9 cellular contexts compared by ENCODE assay signal in the genomic region with DNA sequence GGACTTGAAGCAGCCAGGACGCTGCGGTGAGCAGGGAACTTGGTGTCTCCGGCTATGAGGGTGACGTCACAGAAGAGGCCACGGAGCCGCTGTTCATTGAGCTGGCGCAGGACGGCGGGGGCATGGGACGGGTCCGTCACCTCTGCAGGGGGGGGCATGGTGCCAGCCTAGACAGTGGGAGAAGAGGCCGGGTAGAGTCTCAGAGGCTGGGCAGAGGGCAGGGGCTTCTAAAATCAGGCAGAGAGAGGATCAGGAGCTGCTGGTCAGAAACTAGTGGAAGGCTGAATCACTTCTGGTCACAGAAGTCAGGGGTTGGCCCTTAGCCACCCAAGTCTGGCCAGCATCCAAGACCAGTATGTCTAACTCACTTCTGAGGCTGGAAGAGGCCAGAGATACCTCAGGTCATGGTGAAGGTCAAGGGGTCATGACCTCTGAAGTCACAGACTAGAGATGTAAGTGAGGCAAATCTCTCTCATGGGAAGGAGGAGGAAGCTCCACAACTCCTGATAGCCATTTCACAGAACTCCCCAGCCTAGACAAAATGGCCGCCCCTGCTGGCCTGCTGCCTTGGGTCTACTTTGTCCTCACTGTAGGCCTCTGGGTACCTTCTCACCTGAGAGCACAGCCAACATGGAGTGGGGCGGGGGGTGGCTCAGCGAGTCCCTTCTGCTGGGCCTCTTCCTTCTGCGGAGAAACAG. TPM values are rescaled to one million over a fixed set of nuclear protein-coding genes. Genes with fewer than 3 reads are reported as not detected.
A peak's percentile ranks its signal among the peaks of the same experiment; 100 is the strongest.
DNase-seq lines count a peak whose midpoint lies in the region; ATAC-seq and TF ChIP-seq lines count a peak whose summit lies in the region.
"Had no signal": no experiment of that assay in that cellular context is flagged by ENCODE, and none has a peak within 500 bp of the region (broad histone marks: within the 10 kb centered on the region; RNA-seq: fewer than 3 reads in every experiment).

No MANE protein-coding gene starts in this region.

- no peak for TF ChIP-seq CTCF in lung (IDR thresholded peaks at IDR 0.05; ENCODE audit: control extremely low read depth, extremely low read depth)

- no peak overlapping the region for H3K4me3 ChIP-seq in lung

- peak overlapping the region; percentile 59 to 82 for H3K27ac ChIP-seq in lung (ENCODE audit: low read depth in 1 of 2, low read length in 1 of 2)

- H3K4me1 ChIP-seq in lung (ENCODE audit: control insufficient read depth in 2 of 2, insufficient read depth in 2 of 2, low read length in 2 of 2): peaks cover 4 to 13% of the 10 kb centered on the region in 2 donors

- CTCF ChIA-PET in activated CD8-positive, alpha-beta memory T cell treated with anti-CD3 and anti-CD28 coated beads, Interleukin-2, amount 10 ng/mL, durations not matched to agents 7 days and 5 days (lab: Charles Lee): interaction anchor here (1.0 to 1.3 kb wide), 3 partner anchors 10 to 48 kb away, joined by 3 to 4 read pairs (median 4); no protein-coding TSS in a partner anchor

- peaks cover 2% of the 10 kb centered on the region for H3K36me3 Mint-ChIP-seq in activated CD8-positive, alpha-beta memory T cell treated with anti-CD3 and anti-CD28 coated beads, Interleukin-2, amount 10 ng/mL, durations not matched to agents 7 days and 5 days
- peaks cover 25% of the 10 kb centered on the region for H3K36me3 Mint-ChIP-seq in central memory CD8-positive, alpha-beta T cell (ENCODE audit: insufficient read depth)

- H3K4me3 Mint-ChIP-seq in activated CD8-positive, alpha-beta memory T cell treated with anti-CD3 and anti-CD28 coated beads, Interleukin-2, amount 10 ng/mL, durations not matched to agents 7 days and 5 days: no peak overlapping the region
- no peak overlapping the region for H3K4me3 Mint-ChIP-seq in central memory CD8-positive, alpha-beta T cell

- H3K27me3 ChIP-seq in lung (ENCODE audit: control insufficient read depth, insufficient read depth): no peaks in the 10 kb centered on the region

- WGBS in lung, 2 donors: 58 to 67% methylated on average over 16 of the region's 16 CpGs

- peaks cover 13 to 40% of the 10 kb centered on the region in 2 donors for H3K36me3 ChIP-seq in lung (ENCODE audit: control insufficient read depth in 2 of 2, insufficient read depth in 2 of 2, low read length in 2 of 2)

- H3K9me3 ChIP-seq in lung (ENCODE audit: control insufficient read depth in 2 of 2, insufficient read depth in 1 of 2, low read length in 1 of 2): no peaks in the 10 kb centered on the region

- ATAC-seq in activated CD8-positive, alpha-beta memory T cell treated with anti-CD3 and anti-CD28 coated beads, Interleukin-2, amount 10 ng/mL, durations not matched to agents 7 days and 5 days: no peak
- ATAC-seq in central memory CD8-positive, alpha-beta T cell (replicated peaks; ENCODE audit: extremely low read depth, poor library complexity, severe bottlenecking): no peak
- ATAC-seq in lung (ENCODE audit: insufficient read depth, low FRiP score) (no peak), HG03460 (IDR thresholded peaks at IDR 0.05; ENCODE audit: unreplicated experiment) (no peak), GM21367 (IDR thresholded peaks at IDR 0.05; ENCODE audit: unreplicated experiment) (no peak)

- no peaks in the 10 kb centered on the region for H3K27me3 Mint-ChIP-seq in activated CD8-positive, alpha-beta memory T cell treated with anti-CD3 and anti-CD28 coated beads, Interleukin-2, amount 10 ng/mL, durations not matched to agents 7 days and 5 days
- H3K27me3 Mint-ChIP-seq in central memory CD8-positive, alpha-beta T cell: no peaks in the 10 kb centered on the region

- no peaks in the 10 kb centered on the region for H3K9me3 Mint-ChIP-seq in activated CD8-positive, alpha-beta memory T cell treated with anti-CD3 and anti-CD28 coated beads, Interleukin-2, amount 10 ng/mL, durations not matched to agents 7 days and 5 days (ENCODE audit: low read depth)
- H3K9me3 Mint-ChIP-seq in central memory CD8-positive, alpha-beta T cell: no peaks in the 10 kb centered on the region

- H3K4me1 Mint-ChIP-seq in activated CD8-positive, alpha-beta memory T cell treated with anti-CD3 and anti-CD28 coated beads, Interleukin-2, amount 10 ng/mL, durations not matched to agents 7 days and 5 days: peaks cover 7% of the 10 kb centered on the region
- H3K4me1 Mint-ChIP-seq in central memory CD8-positive, alpha-beta T cell: peaks cover 23% of the 10 kb centered on the region

- peak overlapping the region; percentile 49 for H3K27ac Mint-ChIP-seq in activated CD8-positive, alpha-beta memory T cell treated with anti-CD3 and anti-CD28 coated beads, Interleukin-2, amount 10 ng/mL, durations not matched to agents 7 days and 5 days
- peak overlapping the region; percentile 61 for H3K27ac Mint-ChIP-seq in central memory CD8-positive, alpha-beta T cell (ENCODE audit: low read depth)

- no peak for DNase-seq in activated CD8-positive, alpha-beta memory T cell treated with anti-CD3 and anti-CD28 coated beads, Interleukin-2, amount 10 ng/mL, durations not matched to agents 7 days and 5 days
- DNase-seq in activated CD8-positive, alpha-beta memory T cell treated with anti-CD3 and anti-CD28 coated beads, Interleukin-2, amount 50 U/mL, for 48 hours: no peak
- DNase-seq in central memory CD8-positive, alpha-beta T cell (ENCODE audit: low spot score in 2 of 2): no peak
- DNase-seq in lung (ENCODE audit: low spot score): peak; percentile 71
- DNase-seq in ureter (ENCODE audit: low spot score): peak; percentile 68
- DNase-seq in retina: no peak

RNA-seq across cellular contexts. Expression of gene ZBTB4, which starts 12.6 kb away (rescaled TPM):
- 10 to 100 TPM; 24.5 to 27.7 TPM for total RNA-seq in activated CD8-positive, alpha-beta memory T cell treated with anti-CD3 and anti-CD28 coated beads, Interleukin-2, amount 10 ng/mL, durations not matched to agents 7 days and 5 days
- total RNA-seq in lung: 10 to 100 TPM; 40.4 to 56.4 TPM
- polyA plus RNA-seq in lung: 10 to 100 TPM; 20.1 to 26.5 TPM
- total RNA-seq in ureter: 65.5 TPM

RNA-seq across cellular contexts. Expression of gene SLC35G6, which starts 14.5 kb away (rescaled TPM):
- total RNA-seq in activated CD8-positive, alpha-beta memory T cell treated with anti-CD3 and anti-CD28 coated beads, Interleukin-2, amount 10 ng/mL, durations not matched to agents 7 days and 5 days: not detected
- not detected for total RNA-seq in lung
- polyA plus RNA-seq in lung: not detected
- not detected for total RNA-seq in ureter
- total RNA-seq: dermis microvascular lymphatic vessel endothelial cell had no signal

RNA-seq across cellular contexts. Expression of gene POLR2A, which starts 17.4 kb away (rescaled TPM):
- total RNA-seq in activated CD8-positive, alpha-beta memory T cell treated with anti-CD3 and anti-CD28 coated beads, Interleukin-2, amount 10 ng/mL, durations not matched to agents 7 days and 5 days: 100 to 1,000 TPM; 198 to 228 TPM
- total RNA-seq in lung: 100 to 1,000 TPM; 113 to 129 TPM
- 10 to 100 TPM; 37.8 to 40.9 TPM for polyA plus RNA-seq in lung
- total RNA-seq in ureter: 151 TPM

RNA-seq across cellular contexts. Expression of gene CHRNB1, which starts 21.9 kb away (rescaled TPM):
- 10 to 100 TPM; 10.4 to 13.1 TPM for total RNA-seq in activated CD8-positive, alpha-beta memory T cell treated with anti-CD3 and anti-CD28 coated beads, Interleukin-2, amount 10 ng/mL, durations not matched to agents 7 days and 5 days
- total RNA-seq in lung (10 to 100 TPM; 10.5 to 10.7 TPM), ureter (6.8 TPM)
- 10 to 100 TPM in 1 of 2 donors, 1 to 10 TPM in 1; 7.0 to 11.9 TPM for polyA plus RNA-seq in lung

RNA-seq across cellular contexts. Expression of gene FGF11, which starts 27.5 kb away (rescaled TPM):
- 1 to 10 TPM; 3.6 to 4.1 TPM for total RNA-seq in activated CD8-positive, alpha-beta memory T cell treated with anti-CD3 and anti-CD28 coated beads, Interleukin-2, amount 10 ng/mL, durations not matched to agents 7 days and 5 days
- total RNA-seq in lung: 1 to 10 TPM in 1 of 2 donors, under 1 TPM in 1; 0.52 to 3.5 TPM
- under 1 TPM; 0.47 to 0.79 TPM for polyA plus RNA-seq in lung
- 3.5 TPM for total RNA-seq in ureter

Comparison
In these comparisons a context has a peak if more than half of its experiments do, and no peak if none do; other contexts are left out.
1. DNase-seq: peak in lung (single experiment) and ureter (single experiment); none in activated CD8-positive, alpha-beta memory T cell treated with anti-CD3 and anti-CD28 coated beads, Interleukin-2, amount 10 ng/mL, durations not matched to agents 7 days and 5 days (single experiment), activated CD8-positive, alpha-beta memory T cell treated with anti-CD3 and anti-CD28 coated beads, Interleukin-2, amount 50 U/mL, for 48 hours (single experiment), central memory CD8-positive, alpha-beta T cell (0 of 2) and retina (single experiment).